8 cellular contexts compared by ENCODE assay signal in genomic region chr9:7799234-7799933, GRCh38. TPM values are rescaled to one million over a fixed set of nuclear protein-coding genes. Genes with fewer than 3 reads are reported as not detected.
DNase-seq lines count a peak whose midpoint lies in the region; ATAC-seq and TF ChIP-seq lines count a peak whose summit lies in the region.

DMAC1 (minus strand) TSS chr9:7799778; CDS start chr9:7799734, 44 bp downstream.

- H3K27ac ChIP-seq in Panc1 (ENCODE audit: low read length): peak within 1 kb of the TSS; percentile 51

- H3K27me3 ChIP-seq in Panc1 (ENCODE audit: control insufficient read depth, insufficient read depth, low read length): no peaks in the 10 kb centered on the region

- in situ Hi-C loops in Panc1 (cut with HindIII; ENCODE audit: low pct_unique_long_range_greater_than_20kb, low sequenced_read_pairs): no loop called here

- ATAC-seq in GM21447 (IDR thresholded peaks at IDR 0.05; ENCODE audit: unreplicated experiment): peak; percentile 95
- peak; percentile 91 for ATAC-seq in Panc1
- peak; percentile 91 for ATAC-seq in activated T-cell treated with anti-CD3 and anti-CD28 coated beads, Interleukin-2, amount 50 U/mL, for 72 hours (replicated peaks in 1 of 2)
- peak; percentile 90 for ATAC-seq in naive B cell (ENCODE audit: low read depth in 2 of 2)
- ATAC-seq in stimulated activated memory B cell treated with anti-CD40 and anti-IgM and Interleukin-4, amounts not matched to agents 10 μg/mL and 1 μg/mL and 100 μg/mL, for 72 hours: peak; percentile 96

- peak within 1 kb of the TSS; percentile 55 to 63 for H3K4me3 ChIP-seq in Panc1 (ENCODE audit: low read depth in 2 of 2, low read length in 2 of 2)

- H3K36me3 Mint-ChIP-seq in activated T-cell treated with anti-CD3 and anti-CD28 coated beads, Interleukin-2, amount 50 U/mL, for 72 hours (ENCODE audit: insufficient read depth in 2 of 2): peaks cover 1 to 9% of the 10 kb centered on the region in 2 donors
- peaks cover 8% of the 10 kb centered on the region in 2 donors for H3K36me3 Mint-ChIP-seq in naive B cell
- H3K36me3 Mint-ChIP-seq in stimulated activated memory B cell treated with anti-CD40 and anti-IgM and Interleukin-4, amounts not matched to agents 10 μg/mL and 1 μg/mL and 100 μg/mL, for 72 hours: peaks cover 17% of the 10 kb centered on the region

- H3K4me1 Mint-ChIP-seq in activated T-cell treated with anti-CD3 and anti-CD28 coated beads, Interleukin-2, amount 50 U/mL, for 72 hours (ENCODE audit: low read depth): peaks cover 34% of the 10 kb centered on the region
- H3K4me1 Mint-ChIP-seq in naive B cell: peaks cover 7 to 32% (median 13%) of the 10 kb centered on the region in 3 donors
- peaks cover 7% of the 10 kb centered on the region for H3K4me1 Mint-ChIP-seq in stimulated activated memory B cell treated with anti-CD40 and anti-IgM and Interleukin-4, amounts not matched to agents 10 μg/mL and 1 μg/mL and 100 μg/mL, for 72 hours

- intact Hi-C loops in Panc1 (cut with micrococcal nuclease; ENCODE audit: unreplicated experiment): no loop called here

- H3K27ac Mint-ChIP-seq in activated T-cell treated with anti-CD3 and anti-CD28 coated beads, Interleukin-2, amount 50 U/mL, for 72 hours: peak within 1 kb of the TSS; percentile 98
- H3K27ac Mint-ChIP-seq in naive B cell: peak within 1 kb of the TSS; percentile 86 to 98 (median 96)
- H3K27ac Mint-ChIP-seq in stimulated activated memory B cell treated with anti-CD40 and anti-IgM and Interleukin-4, amounts not matched to agents 10 μg/mL and 1 μg/mL and 100 μg/mL, for 72 hours: peak within 1 kb of the TSS; percentile 92

- no peaks in the 10 kb centered on the region for H3K27me3 Mint-ChIP-seq in activated T-cell treated with anti-CD3 and anti-CD28 coated beads, Interleukin-2, amount 50 U/mL, for 72 hours (ENCODE audit: low read depth)
- H3K27me3 Mint-ChIP-seq in naive B cell: no peaks in the 10 kb centered on the region
- H3K27me3 Mint-ChIP-seq in stimulated activated memory B cell treated with anti-CD40 and anti-IgM and Interleukin-4, amounts not matched to agents 10 μg/mL and 1 μg/mL and 100 μg/mL, for 72 hours: no peaks in the 10 kb centered on the region

- CTCF ChIA-PET in Panc1 (lab: Charles Lee): no interaction called here

- DNase-seq in DMS 273 treated with DMSO at 0.1 percent for 48 hours (lab: John Stamatoyannopoulos, UW) (peak; percentile 39), HuH-7 (ENCODE audit: low spot score) (peak; percentile 58), Panc1 (ENCODE audit: low read depth, low spot score) (peak; percentile 42), fibroblast of gingiva (ENCODE audit: low read depth) (peak; percentile 86), naive B cell (peak; percentile 66)
- DNase-seq in activated T-cell treated with anti-CD3 and anti-CD28 coated beads, Interleukin-2, amount 50 U/mL, for 72 hours: peak; percentile 73 to 76

- no peaks in the 10 kb centered on the region for H3K4me1 ChIP-seq in Panc1 (ENCODE audit: control insufficient read depth, insufficient read depth, low read length)

- no peak for TF ChIP-seq CTCF in Panc1 (IDR thresholded peaks at IDR 0.05)

- no TSS peak for BruUV-seq in Panc1 (replicated peaks; lab: Mats Ljungman, UMichigan)

- POLR2A ChIA-PET in Panc1 (lab: Charles Lee): no interaction called here

- H3K9me3 ChIP-seq in Panc1 (ENCODE audit: control insufficient read depth, insufficient read depth, low read depth, low read length): no peaks in the 10 kb centered on the region

- H3K4me3 Mint-ChIP-seq in activated T-cell treated with anti-CD3 and anti-CD28 coated beads, Interleukin-2, amount 50 U/mL, for 72 hours: peak within 1 kb of the TSS; percentile 84 to 95
- H3K4me3 Mint-ChIP-seq in naive B cell: peak within 1 kb of the TSS; percentile 83 to 98 (median 92)
- peak within 1 kb of the TSS; percentile 96 for H3K4me3 Mint-ChIP-seq in stimulated activated memory B cell treated with anti-CD40 and anti-IgM and Interleukin-4, amounts not matched to agents 10 μg/mL and 1 μg/mL and 100 μg/mL, for 72 hours

- H3K9me3 Mint-ChIP-seq in activated T-cell treated with anti-CD3 and anti-CD28 coated beads, Interleukin-2, amount 50 U/mL, for 72 hours: no peaks in the 10 kb centered on the region
- H3K9me3 Mint-ChIP-seq in naive B cell: peaks cover 0 to 2% (median 0%) of the 10 kb centered on the region in 7 donors
- no peaks in the 10 kb centered on the region for H3K9me3 Mint-ChIP-seq in stimulated activated memory B cell treated with anti-CD40 and anti-IgM and Interleukin-4, amounts not matched to agents 10 μg/mL and 1 μg/mL and 100 μg/mL, for 72 hours

- H3K36me3 ChIP-seq in Panc1 (ENCODE audit: control insufficient read depth, insufficient read depth, low read length): no peaks in the 10 kb centered on the region; the same call in 1 of the 2 replicates

RNA-seq across cellular contexts. Expression of gene DMAC1, which starts in this region (rescaled TPM):
- 13.8 TPM for total RNA-seq in Panc1 (2021; ENCODE audit: unreplicated experiment)
- polyA plus RNA-seq in Panc1 (2012; ENCODE audit: insufficient read length): 8.1 TPM
- 10 to 100 TPM; 34.2 to 39.6 TPM for total RNA-seq in activated T-cell treated with anti-CD3 and anti-CD28 coated beads, Interleukin-2, amount 50 U/mL, for 72 hours
- polyA plus RNA-seq in naive B cell (ENCODE audit: low read depth in 6 of 6): 10 to 100 TPM; 22.0 to 68.0 (median 57.9) TPM

Comparison
In these comparisons a context has a peak if more than half of its experiments do, and no peak if none do; other contexts are left out.
1. Peak in every context shown above with its lines: DNase-seq, ATAC-seq, H3K4me3 ChIP-seq and H3K27ac ChIP-seq.